Comparison of ENCODE assay signal across 22 cellular contexts in genomic region chr16:71337631-71338030, GRCh38. TPM values are rescaled to one million over a fixed set of nuclear protein-coding genes. Genes with fewer than 3 reads are reported as not detected.
"Had no signal": no experiment of that assay in that cellular context is flagged by ENCODE, and none has a peak within 500 bp of the region (broad histone marks: within the 10 kb centered on the region; RNA-seq: fewer than 3 reads in every experiment).

No MANE protein-coding gene starts in this region.

- H3K36me3 ChIP-seq: upper lobe of right lung had no signal

- H3K4me3 ChIP-seq: dorsolateral prefrontal cortex, upper lobe of right lung had no signal

- FAIRE-seq: frontal cortex, kidney had no signal

- DNase-seq: activated CD4-positive, alpha-beta memory T cell treated with anti-CD3 and anti-CD28 coated beads, Interleukin-2, amount 10 ng/mL, durations not matched to agents 7 days and 5 days; activated CD4-positive, alpha-beta T cell treated with anti-CD3 and anti-CD28 coated beads for 48 hours; activated CD4-positive, CD25-positive, alpha-beta regulatory T cell; activated CD8-positive, alpha-beta memory T cell treated with anti-CD3 and anti-CD28 coated beads, Interleukin-2, amount 10 ng/mL, durations not matched to agents 7 days and 5 days; activated naive CD4-positive, alpha-beta T cell; activated naive CD8-positive, alpha-beta T cell treated with anti-CD3 and anti-CD28 coated beads, Interleukin-2, amount 10 ng/mL, durations not matched to agents 7 days and 5 days; amygdala; caudate nucleus; dorsolateral prefrontal cortex; hypothalamus; kidney; midbrain; retina; stimulated activated CD4-positive, alpha-beta T cell treated with anti-CD3 and anti-CD28 coated beads, Interleukin-12 subunit alpha, Interleukin-12 subunit beta, amount 100 ng/mL, for 4 hours; stimulated activated CD4-positive, alpha-beta T cell treated with anti-CD3 and anti-CD28 coated beads, Interleukin-1b, Interleukin-23, amount 100 ng/mL, for 48 hours; stimulated activated CD8-positive, alpha-beta memory T cell treated with anti-CD3 and anti-CD28 coated beads, Interleukin-4, amount 100 ng/mL, for 48 hours; stimulated activated naive CD4-positive, alpha-beta T cell; upper lobe of right lung had no signal

- H3K27ac ChIP-seq: dorsolateral prefrontal cortex, upper lobe of right lung had no signal

- ATAC-seq: activated CD8-positive, alpha-beta memory T cell treated with anti-CD3 and anti-CD28 coated beads, Interleukin-2, amount 10 ng/mL, durations not matched to agents 7 days and 5 days; activated T-helper 17 cell treated with anti-CD3 and anti-CD28 coated beads, Interleukin-2, amount 50 U/mL, for 72 hours; left lobe of liver; upper lobe of right lung had no signal

- H3K4me1 ChIP-seq: upper lobe of right lung had no signal

- H3K9me3 ChIP-seq: upper lobe of right lung had no signal

RNA-seq across cellular contexts. Expression of gene CALB2, which starts 20.9 kb away (rescaled TPM):
- total RNA-seq: activated CD4-positive, alpha-beta memory T cell treated with anti-CD3 and anti-CD28 coated beads, Interleukin-2, amount 10 ng/mL, durations not matched to agents 7 days and 5 days; activated CD8-positive, alpha-beta memory T cell treated with anti-CD3 and anti-CD28 coated beads, Interleukin-2, amount 10 ng/mL, durations not matched to agents 7 days and 5 days; activated naive CD8-positive, alpha-beta T cell treated with anti-CD3 and anti-CD28 coated beads, Interleukin-2, amount 10 ng/mL, durations not matched to agents 7 days and 5 days; activated T-helper 17 cell treated with anti-CD3 and anti-CD28 coated beads, Interleukin-2, amount 50 U/mL, for 72 hours; left lobe of liver; lung microvascular endothelial cell had no signal
